Comparison of ENCODE assay signal across 8 cellular contexts in genomic region chr1:40315239-40315794, GRCh38. TPM values are rescaled to one million over a fixed set of nuclear protein-coding genes. Genes with fewer than 3 reads are reported as not detected.
DNase-seq lines count a peak whose midpoint lies in the region; ATAC-seq, FAIRE-seq and TF ChIP-seq lines count a peak whose summit lies in the region.

No MANE protein-coding gene starts in this region.

- H3F3A ChIP-seq in DOHH2 (ENCODE audit: control insufficient read depth, insufficient read depth) = peaks cover 2% of the 10 kb centered on the region; the same call in 1 of the 2 replicates

- no peaks in the 10 kb centered on the region for H3K36me3 ChIP-seq in DOHH2 (ENCODE audit: control insufficient read depth, low read length)
- no peaks in the 10 kb centered on the region for H3K36me3 ChIP-seq in kidney (ENCODE audit: control insufficient read depth in 1 of 2, insufficient read depth in 2 of 2, low read length in 2 of 2)

- H3K4me1 ChIP-seq in DOHH2 (ENCODE audit: control insufficient read depth, low read length) (peaks cover 58% of the 10 kb centered on the region), kidney (ENCODE audit: control insufficient read depth in 1 of 2, insufficient read depth in 1 of 2, low read depth in 1 of 2, low read length in 2 of 2) (peaks cover 0 to 10% of the 10 kb centered on the region in 2 donors)

- no peaks in the 10 kb centered on the region for H4K20me1 ChIP-seq in DOHH2 (ENCODE audit: control insufficient read depth, insufficient read depth, low read depth, low read length)

- H3K4me3 ChIP-seq in DOHH2 (ENCODE audit: low read length) = peak overlapping the region; percentile 61
- peak overlapping the region; percentile 47 to 61 for H3K4me3 ChIP-seq in kidney (ENCODE audit: low read length in 2 of 2)

- intact Hi-C loops in kidney (cut with DNase I) = no loop called here

- H3K9ac ChIP-seq in kidney (ENCODE audit: low read length in 2 of 2) = peak overlapping the region in 1 of 2 donors; percentile 58

- peaks cover 39% of the 10 kb centered on the region for H3K27me3 ChIP-seq in DOHH2 (ENCODE audit: control insufficient read depth, low read length)

- no peaks in the 10 kb centered on the region for H3K9me3 ChIP-seq in DOHH2 (ENCODE audit: control insufficient read depth, insufficient read depth, low read length)
- no peaks in the 10 kb centered on the region for H3K9me3 ChIP-seq in kidney (ENCODE audit: control insufficient read depth in 1 of 2, low read length in 2 of 2)

- DNase-seq in NCI-H2171 treated with DMSO at 0.1 percent for 48 hours (lab: John Stamatoyannopoulos, UW) (peak; percentile 91), cerebellar cortex (ENCODE audit: low spot score) (peak; percentile 63), kidney (peak; percentile 92)
- DNase-seq in activated CD4-positive, alpha-beta T cell treated with anti-CD3 and anti-CD28 coated beads for 1 hour = peak; percentile 76
- DNase-seq in stimulated activated CD4-positive, alpha-beta T cell treated with anti-CD3 and anti-CD28 coated beads, Interleukin-12 subunit alpha, Interleukin-12 subunit beta, amount 100 ng/mL, for 24 hours (ENCODE audit: low read depth in 2 of 2) = peak; percentile 72 to 80

- no peaks in the 10 kb centered on the region for H3K79me2 ChIP-seq in DOHH2 (ENCODE audit: control insufficient read depth, low read length)

- FAIRE-seq in kidney (lab: Jason Lieb, UNC) = no peak

- no peak overlapping the region for H3K27ac ChIP-seq in DOHH2 (ENCODE audit: low read depth, low read length)
- H3K27ac ChIP-seq in kidney (ENCODE audit: low read depth in 2 of 2, low read length in 2 of 2) = no peak overlapping the region

- peak; percentile 80 for TF ChIP-seq CTCF in DOHH2 (IDR thresholded peaks at IDR 0.05; ENCODE audit: low read depth, low read length, poor library complexity, severe bottlenecking)
- TF ChIP-seq CTCF in kidney (IDR thresholded peaks at IDR 0.05; ENCODE audit: borderline replicate concordance, extremely low read depth, insufficient read depth) = peak; percentile 77

- peak overlapping the region; percentile 66 for H3K4me2 ChIP-seq in DOHH2 (ENCODE audit: low read length)

- peak; percentile 46 for ATAC-seq in HG02588 (IDR thresholded peaks at IDR 0.05; ENCODE audit: unreplicated experiment)
- ATAC-seq in HG03342 (IDR thresholded peaks at IDR 0.05; ENCODE audit: unreplicated experiment) = no peak

- no peaks in the 10 kb centered on the region for H3K9me2 ChIP-seq in DOHH2 (replicated peaks; ENCODE audit: control insufficient read depth, low read length)

RNA-seq across cellular contexts. Expression of gene COL9A2, which starts 1.8 kb away (rescaled TPM):
- 13.8 TPM for total RNA-seq in kidney
- polyA plus RNA-seq in kidney (ENCODE audit: insufficient read depth, low read depth, low replicate concordance) = 16.6 TPM

RNA-seq across cellular contexts. Expression of gene ZMPSTE24, which starts 57.3 kb away (rescaled TPM):
- total RNA-seq in kidney = 42.6 TPM
- polyA plus RNA-seq in kidney (ENCODE audit: insufficient read depth, low read depth, low replicate concordance) = 31.2 TPM

RNA-seq across cellular contexts. Expression of gene SMAP2, which starts 58.2 kb away (rescaled TPM):
- 61.3 TPM for total RNA-seq in kidney
- polyA plus RNA-seq in kidney (ENCODE audit: insufficient read depth, low read depth, low replicate concordance) = 17.9 TPM
